In the genomic region with DNA sequence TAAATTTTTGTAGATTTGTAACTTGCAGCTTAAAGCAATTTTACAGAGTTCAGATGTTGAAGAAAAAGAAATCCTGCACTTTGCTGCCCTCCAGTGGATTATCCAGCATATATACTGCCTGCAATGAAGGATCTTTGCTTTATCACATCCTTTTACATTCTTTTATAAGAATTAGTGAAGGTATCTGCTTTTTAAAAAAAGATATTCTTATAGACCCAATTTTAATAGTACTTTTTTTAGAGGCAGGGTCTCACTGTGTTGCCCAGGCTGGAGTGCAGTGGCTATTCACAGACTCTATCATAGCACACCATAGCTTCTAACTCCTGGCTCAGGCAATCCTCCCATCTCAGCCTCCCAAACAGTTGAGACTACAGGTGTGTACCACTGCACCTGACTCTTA, we compare ENCODE assay signal across 9 cellular contexts.
A peak's percentile ranks its signal among the peaks of the same experiment; 100 is the strongest.
DNase-seq lines count a peak whose midpoint lies in the region; ATAC-seq, FAIRE-seq and TF ChIP-seq lines count a peak whose summit lies in the region.
"Had no signal": no experiment of that assay in that cellular context is flagged by ENCODE, and none has a peak within 500 bp of the region (broad histone marks: within the 10 kb centered on the region; RNA-seq: fewer than 3 reads in every experiment).

No MANE protein-coding gene starts in this region.

- no peak overlapping the region for H2AK5ac ChIP-seq in H9 (ENCODE audit: insufficient read length, low read length)

- no peaks in the 10 kb centered on the region for H3K9me1 ChIP-seq in K562 (ENCODE audit: control insufficient read depth, insufficient read depth, low read length)

- no peak overlapping the region for H3K14ac ChIP-seq in H9 (ENCODE audit: insufficient read depth, low read length)

- H4K5ac ChIP-seq in H9 (ENCODE audit: insufficient read length, low read depth, low read length) = no peak overlapping the region

- FAIRE-seq in K562 (lab: Jason Lieb, UNC) = no peak

- no peak for TF ChIP-seq POLR2A in K562 (conservative IDR thresholded peaks at IDR 0.05)

- H3K27me3 ChIP-seq in H9 (ENCODE audit: insufficient read depth, low read length) = no peaks in the 10 kb centered on the region
- H3K27me3 ChIP-seq in K562 (ENCODE audit: control insufficient read depth in 2 of 2, insufficient read depth in 2 of 2, low read length in 2 of 2) = no peaks in the 10 kb centered on the region
- H3K27me3 ChIP-seq in left lung = no peaks in the 10 kb centered on the region

- no peak overlapping the region for H2BK5ac ChIP-seq in H9 (ENCODE audit: insufficient read length, low read length)

- H3K4me3 Mint-ChIP-seq in activated T-cell treated with anti-CD3 and anti-CD28 coated beads, Interleukin-2, amount 50 U/mL, for 72 hours = no peak overlapping the region
- no peak overlapping the region for H3K4me3 Mint-ChIP-seq in activated T-cell treated with anti-CD3 and anti-CD28 coated beads, Interleukin-2, amount 50 U/mL, for 24 hours
- H3K4me3 Mint-ChIP-seq in H9 = no peak overlapping the region

- TF ChIP-seq CTCF in H9 (conservative IDR thresholded peaks at IDR 0.05) (peak; percentile 80), K562 (IDR thresholded peaks at IDR 0.05 in 2 of 3, conservative IDR thresholded peaks at IDR 0.05 in 1 of 3; ENCODE audit: insufficient read depth in 2 of 3, low read depth in 1 of 3, low read length in 3 of 3) (peak; percentile 26 to 70 (median 53); a peak in 5 of 6 replicates), left lung (IDR thresholded peaks at IDR 0.05) (peak; percentile 36 to 60)

- no peak for ATAC-seq in activated T-cell treated with anti-CD3 and anti-CD28 coated beads, Interleukin-2, amount 50 U/mL, for 72 hours (replicated peaks in 1 of 2)
- ATAC-seq in K562 (peak; percentile 85), left lung (peak; percentile 80), HG03196 (IDR thresholded peaks at IDR 0.05; ENCODE audit: unreplicated experiment) (no peak)

- H4K91ac ChIP-seq in H9 (ENCODE audit: insufficient read length, low read depth, low read length) = no peak overlapping the region

- H3K9ac ChIP-seq in H9 (ENCODE audit: extremely low read depth, insufficient read length, low read length) (no peak overlapping the region), K562 (ENCODE audit: insufficient read depth in 1 of 2, low read depth in 2 of 2, low read length in 2 of 2) (no peak overlapping the region)

- no peak overlapping the region for H3K4ac ChIP-seq in H9 (ENCODE audit: low read depth, low read length)

- H4K8ac ChIP-seq in H9 (replicated peaks; ENCODE audit: insufficient read length, low read depth, low read length) = no peak overlapping the region

- H2AFZ ChIP-seq in H9 (ENCODE audit: low read length) (no peak overlapping the region), K562 (ENCODE audit: low read depth, low read length) (no peak overlapping the region)

- intact Hi-C loops in K562 (cut with micrococcal nuclease) (loop anchor here (1.0 to 10.0 kb wide), 4 partner anchors 92 to 365 kb away; a partner anchor contains a TSS), left lung (cut with DNase I) (loop anchor here in 1 of 2 donors (10.0 kb wide), 1 partner anchor 95 kb away; no protein-coding TSS in a partner anchor)

- H3K36me3 Mint-ChIP-seq in activated T-cell treated with anti-CD3 and anti-CD28 coated beads, Interleukin-2, amount 50 U/mL, for 72 hours (ENCODE audit: insufficient read depth in 2 of 2) = peaks cover 2 to 11% of the 10 kb centered on the region in 2 donors
- peaks cover 52% of the 10 kb centered on the region for H3K36me3 Mint-ChIP-seq in activated T-cell treated with anti-CD3 and anti-CD28 coated beads, Interleukin-2, amount 50 U/mL, for 24 hours (ENCODE audit: low read depth)
- peaks cover 10 to 27% (median 22%) of the 10 kb centered on the region in 3 experiments for H3K36me3 Mint-ChIP-seq in H9 (ENCODE audit: insufficient read depth in 1 of 3, low read depth in 3 of 3)

- CTCF ChIA-PET in K562 (lab: Yijun Ruan, JAX; ENCODE audit: low intra/inter-chr PET ratio) = interaction anchor here (1.1 kb wide), 1 partner anchor 108 kb away, joined by 4 read pairs; no protein-coding TSS in a partner anchor

- in situ Hi-C loops in K562 (cut with MboI) = no loop called here

- POLR2A ChIA-PET in K562 (lab: Yijun Ruan, JAX) = interaction anchor here (0.7 kb wide), 1 partner anchor 149 kb away, joined by 3 read pairs; no protein-coding TSS in a partner anchor

- H3K9me3 ChIP-seq in H9 (ENCODE audit: control insufficient read depth, low read depth, low read length) (no peaks in the 10 kb centered on the region), K562 (replicated peaks; ENCODE audit: control insufficient read depth, insufficient read depth, low read depth, low read length) (no peaks in the 10 kb centered on the region), left lung (no peaks in the 10 kb centered on the region)

- no peak overlapping the region for H3K27ac Mint-ChIP-seq in activated T-cell treated with anti-CD3 and anti-CD28 coated beads, Interleukin-2, amount 50 U/mL, for 72 hours
- no peak overlapping the region for H3K27ac Mint-ChIP-seq in activated T-cell treated with anti-CD3 and anti-CD28 coated beads, Interleukin-2, amount 50 U/mL, for 24 hours
- H3K27ac Mint-ChIP-seq in H9 = no peak overlapping the region

- no peak overlapping the region for H2BK12ac ChIP-seq in H9 (ENCODE audit: insufficient read length, low read depth, low read length)

- H2BK15ac ChIP-seq in H9 (ENCODE audit: low read depth, low read length) = no peak overlapping the region

- no peak overlapping the region for H3K56ac ChIP-seq in H9 (ENCODE audit: insufficient read length, low read depth, low read length)

- H3K4me1 Mint-ChIP-seq in activated T-cell treated with anti-CD3 and anti-CD28 coated beads, Interleukin-2, amount 50 U/mL, for 72 hours (ENCODE audit: low read depth) = peaks cover 3% of the 10 kb centered on the region
- H3K4me1 Mint-ChIP-seq in activated T-cell treated with anti-CD3 and anti-CD28 coated beads, Interleukin-2, amount 50 U/mL, for 24 hours (ENCODE audit: low read depth) = peaks cover 2% of the 10 kb centered on the region
- no peaks in the 10 kb centered on the region for H3K4me1 Mint-ChIP-seq in H9

- TF ChIP-seq RAD21 in K562 (CRISPR knock-in tag; conservative IDR thresholded peaks at IDR 0.05 in 1 of 2, IDR thresholded peaks at IDR 0.05 in 1 of 2) = peak; percentile 71 to 75

- H2BK20ac ChIP-seq in H9 (ENCODE audit: low read depth, low read length, poor library complexity, severe bottlenecking) = no peak overlapping the region

- H2BK120ac ChIP-seq in H9 (ENCODE audit: low read depth, low read length, poor library complexity, severe bottlenecking) = no peak overlapping the region

- H3K27ac ChIP-seq in H9 (ENCODE audit: insufficient read length, low read depth, low read length) (no peak overlapping the region), K562 (ENCODE audit: extremely low read depth, low read depth, low read length) (no peak overlapping the region), left lung (no peak overlapping the region)
- H3K27ac ChIP-seq: epithelial cell of prostate had no signal

- H3K79me2 ChIP-seq in H9 (ENCODE audit: insufficient read depth, low read length) = no peaks in the 10 kb centered on the region
- H3K79me2 ChIP-seq in K562 (ENCODE audit: control insufficient read depth, insufficient read depth, low read length) = no peaks in the 10 kb centered on the region

- H3K4me2 ChIP-seq in H9 (ENCODE audit: insufficient read depth, insufficient read length, low read length) (no peak overlapping the region), K562 (ENCODE audit: insufficient read depth, low read length) (no peak overlapping the region)

- H3K9me3 Mint-ChIP-seq in activated T-cell treated with anti-CD3 and anti-CD28 coated beads, Interleukin-2, amount 50 U/mL, for 72 hours = no peaks in the 10 kb centered on the region
- H3K9me3 Mint-ChIP-seq in activated T-cell treated with anti-CD3 and anti-CD28 coated beads, Interleukin-2, amount 50 U/mL, for 24 hours = no peaks in the 10 kb centered on the region
- H3K9me3 Mint-ChIP-seq in H9 = no peaks in the 10 kb centered on the region

- no peaks in the 10 kb centered on the region for H3K79me1 ChIP-seq in H9 (ENCODE audit: insufficient read depth, low read depth, low read length, poor library complexity, severe bottlenecking)

- H3K18ac ChIP-seq in H9 (ENCODE audit: insufficient read length, low read depth, low read length) = no peak overlapping the region

- H3K4me3 ChIP-seq in K562 (no peak overlapping the region), left lung (no peak overlapping the region)

- H3K4me1 ChIP-seq in H9 (ENCODE audit: insufficient read depth, low read length) (no peaks in the 10 kb centered on the region), K562 (replicated peaks in 1 of 2; ENCODE audit: control insufficient read depth in 2 of 2, insufficient read depth in 2 of 2, low read length in 2 of 2) (no peaks in the 10 kb centered on the region), left lung (no peaks in the 10 kb centered on the region)

- no peaks in the 10 kb centered on the region for H3K27me3 Mint-ChIP-seq in activated T-cell treated with anti-CD3 and anti-CD28 coated beads, Interleukin-2, amount 50 U/mL, for 72 hours (ENCODE audit: low read depth)
- no peaks in the 10 kb centered on the region for H3K27me3 Mint-ChIP-seq in activated T-cell treated with anti-CD3 and anti-CD28 coated beads, Interleukin-2, amount 50 U/mL, for 24 hours
- no peaks in the 10 kb centered on the region for H3K27me3 Mint-ChIP-seq in H9 (ENCODE audit: low read depth)

- no TSS peak for BruUV-seq in K562 (replicated peaks; lab: Mats Ljungman, UMichigan)

- H3K36me3 ChIP-seq in K562 (ENCODE audit: control insufficient read depth, insufficient read depth, low read length) = peaks cover 35% of the 10 kb centered on the region
- H3K36me3 ChIP-seq in left lung = peaks cover 0 to 35% of the 10 kb centered on the region in 2 donors

- DNase-seq in activated T-cell treated with anti-CD3 and anti-CD28 coated beads, Interleukin-2, amount 50 U/mL, for 72 hours = peak; percentile 12 to 36
- no peak for DNase-seq in activated T-cell treated with anti-CD3 and anti-CD28 coated beads, Interleukin-2, amount 50 U/mL, for 24 hours
- DNase-seq in H9 (no peak), NCI-H69 (lab: John Stamatoyannopoulos, UW) (peak; percentile 34), K562 (ENCODE audit: extremely low read depth in 1 of 4, low spot score in 3 of 4) (peak; percentile 15 to 53 (median 20)), left lung (no peak), NCI-H226 (no peak)

- H3K23ac ChIP-seq in H9 (ENCODE audit: insufficient read length, low read depth, low read length) = no peak overlapping the region

- no peaks in the 10 kb centered on the region for H3K23me2 ChIP-seq in H9 (ENCODE audit: insufficient read length, low read depth, low read length, poor library complexity, severe bottlenecking)

- H3T11ph ChIP-seq in H9 (ENCODE audit: low read length) = no peak overlapping the region

- no peak for TF ChIP-seq EP300 in K562 (IDR thresholded peaks at IDR 0.05; ENCODE audit: low read length)

- H4K20me1 ChIP-seq in H9 (ENCODE audit: control insufficient read depth, insufficient read depth, insufficient read length) = no peaks in the 10 kb centered on the region
- H4K20me1 ChIP-seq in K562 (replicated peaks; ENCODE audit: control insufficient read depth, insufficient read depth, low read length) = no peaks in the 10 kb centered on the region

TF ChIP-seq in K562, 482 proteins besides CTCF, POLR2A, EP300 and RAD21 (continues in another document):
- TF ChIP-seq ZZZ3 (IDR thresholded peaks at IDR 0.05) = no peak
- no peak for TF ChIP-seq EWSR1 (IDR thresholded peaks at IDR 0.05; ENCODE audit: borderline replicate concordance, low read depth, partially characterized antibody)

Comparison
In these comparisons a context has a peak if more than half of its experiments do, and no peak if none do; other contexts are left out.
1. DNase-seq: peak in activated T-cell treated with anti-CD3 and anti-CD28 coated beads, Interleukin-2, amount 50 U/mL, for 72 hours (2 of 2), NCI-H69 (single experiment) and K562 (4 of 4); none in activated T-cell treated with anti-CD3 and anti-CD28 coated beads, Interleukin-2, amount 50 U/mL, for 24 hours (single experiment), H9 (single experiment), left lung (0 of 2) and NCI-H226 (single experiment).
2. ATAC-seq: peak in K562 (single experiment) and left lung (single experiment); none in activated T-cell treated with anti-CD3 and anti-CD28 coated beads, Interleukin-2, amount 50 U/mL, for 72 hours (0 of 2) and HG03196 (single experiment).
3. Peak in every context shown above with its lines, with median percentiles within 50 percentile points of each other: CTCF ChIP-seq.